ENCODE assay signal across 8 cellular contexts in the genomic region with DNA sequence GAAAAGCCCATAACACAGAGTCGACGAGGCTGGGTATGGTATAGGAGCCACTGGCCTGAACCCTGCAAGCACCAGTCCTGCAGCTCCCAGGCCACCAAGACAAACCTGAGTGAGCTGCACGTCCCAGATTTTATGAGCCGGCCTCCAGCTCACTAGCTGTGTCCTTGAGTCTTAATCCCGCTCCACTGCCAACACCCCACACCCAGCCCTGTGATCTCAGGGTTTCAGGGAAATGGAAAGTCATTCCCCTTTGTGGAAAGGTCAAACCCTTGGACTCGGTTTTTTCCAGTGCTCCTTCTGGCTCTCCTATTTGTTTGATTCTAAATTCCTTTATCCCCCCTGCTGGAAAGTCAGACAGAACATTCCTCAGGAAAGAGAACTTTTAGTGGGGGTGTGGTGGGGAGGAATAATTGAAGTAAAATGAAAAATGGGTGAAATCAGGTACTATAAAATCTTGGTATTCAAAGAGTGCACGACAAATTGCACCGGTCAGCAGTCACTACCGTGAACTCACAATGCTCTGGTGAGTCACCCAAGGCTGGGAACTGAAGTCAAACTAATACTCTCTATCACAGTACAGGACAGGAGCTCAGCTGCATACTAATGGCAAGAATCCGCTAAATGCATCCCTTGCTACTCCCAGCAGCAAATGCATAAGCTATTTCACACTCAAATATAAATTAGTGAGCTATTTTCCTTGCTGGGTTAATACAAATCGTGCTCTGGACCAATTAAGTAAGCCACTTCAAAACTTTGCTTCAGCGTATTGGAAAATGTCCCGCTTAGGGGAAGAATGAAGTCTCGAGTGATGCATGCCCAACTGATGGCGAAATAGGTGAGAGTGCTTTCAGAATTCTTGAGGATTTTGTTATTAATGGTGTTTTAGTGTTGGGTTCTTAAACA. TPM values are rescaled to one million over a fixed set of nuclear protein-coding genes. Genes with fewer than 3 reads are reported as not detected.
DNase-seq lines count a peak whose midpoint lies in the region; ATAC-seq and TF ChIP-seq lines count a peak whose summit lies in the region.

No MANE protein-coding gene starts in this region.

- H3K4me1 ChIP-seq in Caco-2 (peaks cover 32% of the 10 kb centered on the region), PC-3 (ENCODE audit: insufficient read depth, low read length) (peaks cover 32% of the 10 kb centered on the region), fibroblast of lung (ENCODE audit: control insufficient read depth, extremely low read depth, insufficient read depth, low read length) (peaks cover 33% of the 10 kb centered on the region), ovary (ENCODE audit: insufficient read depth) (peaks cover 36% of the 10 kb centered on the region)

- H3K27me3 ChIP-seq in Caco-2 (replicated peaks; ENCODE audit: control insufficient read depth, insufficient read depth, low read length), result no peaks in the 10 kb centered on the region
- no peaks in the 10 kb centered on the region for H3K27me3 ChIP-seq in PC-3 (ENCODE audit: low read length)
- no peaks in the 10 kb centered on the region for H3K27me3 ChIP-seq in fibroblast of lung (ENCODE audit: control insufficient read depth, insufficient read depth, low read length)
- H3K27me3 ChIP-seq in ovary, result no peaks in the 10 kb centered on the region

- DNase-seq in Caco-2 (peak; percentile 33 to 60), PC-3 (peak; percentile 73), fibroblast of lung (ENCODE audit: low read depth in 2 of 2) (peak; percentile 85 to 91), ovary (peak; percentile 73 to 84 (median 82)), NCI-H2196 (lab: John Stamatoyannopoulos, UW; ENCODE audit: unreplicated experiment) (no peak), NCI-H526 treated with DMSO at 0.1 percent for 48 hours (lab: John Stamatoyannopoulos, UW) (no peak), NCI-H1092 treated with DMSO at 0.1 percent for 48 hours (lab: John Stamatoyannopoulos, UW) (no peak)
- no peak for DNase-seq in activated T-helper 1 cell treated with anti-CD3 and anti-CD28 coated beads, Interleukin-12 subunit alpha, Interleukin-12 subunit beta, Interleukin-2, Interleukin-4 antibody, amounts not matched to agents 30 ng/mL and 10 ng/mL and 1 ng/mL, durations not matched to agents 14 hours and 24 hours and 36 hours (ENCODE audit: low spot score)

- no peaks in the 10 kb centered on the region for H3F3A ChIP-seq in PC-3 (ENCODE audit: low read length, unreplicated experiment)

- peaks cover 28% of the 10 kb centered on the region; the same call in 1 of the 2 replicates for H3K79me2 ChIP-seq in PC-3 (ENCODE audit: low read length)
- H3K79me2 ChIP-seq in fibroblast of lung (ENCODE audit: control insufficient read depth, insufficient read depth, low read length), result peaks cover 34% of the 10 kb centered on the region

- peak overlapping the region; percentile 45 for H3K27ac ChIP-seq in PC-3 (ENCODE audit: low read length)
- peak overlapping the region; percentile 71 for H3K27ac ChIP-seq in fibroblast of lung (ENCODE audit: insufficient read depth, low read length)
- H3K27ac ChIP-seq in ovary, result peak overlapping the region; percentile 77 to 94

- no peak for TF ChIP-seq POLR2A in ovary (IDR thresholded peaks at IDR 0.05)

- peak overlapping the region; percentile 74 for H3K27ac Mint-ChIP-seq in Caco-2 (ENCODE audit: unreplicated experiment)
- no peak overlapping the region for H3K27ac Mint-ChIP-seq in activated T-helper 1 cell treated with anti-CD3 and anti-CD28 coated beads, Interleukin-12 subunit alpha, Interleukin-12 subunit beta, Interleukin-2, Interleukin-4 antibody, amounts not matched to agents 30 ng/mL and 10 ng/mL and 1 ng/mL, durations not matched to agents 14 hours and 24 hours and 36 hours

- BruUV-seq in Caco-2 (replicated peaks; lab: Mats Ljungman, UMichigan), result no TSS peak
- no TSS peak for BruUV-seq in PC-3 (replicated peaks; lab: Mats Ljungman, UMichigan)

- CTCF ChIA-PET in Caco-2 (lab: Charles Lee), result interaction anchor here (0.5 to 0.6 kb wide), 2 partner anchors 9 to 16 kb away, joined by 3 to 4 read pairs; a partner anchor contains a TSS
- CTCF ChIA-PET in PC-3 (lab: Charles Lee), result interaction anchor here (0.5 to 0.9 kb wide), 2 partner anchors 9 to 99 kb away, joined by 3 read pairs; no protein-coding TSS in a partner anchor

- H3K36me3 Mint-ChIP-seq in Caco-2 (ENCODE audit: insufficient read depth, unreplicated experiment), result no peaks in the 10 kb centered on the region
- H3K36me3 Mint-ChIP-seq in activated T-helper 1 cell treated with anti-CD3 and anti-CD28 coated beads, Interleukin-12 subunit alpha, Interleukin-12 subunit beta, Interleukin-2, Interleukin-4 antibody, amounts not matched to agents 30 ng/mL and 10 ng/mL and 1 ng/mL, durations not matched to agents 14 hours and 24 hours and 36 hours (ENCODE audit: low read depth), result peaks cover 3% of the 10 kb centered on the region

- H3K4me2 ChIP-seq in PC-3 (ENCODE audit: low read length) (peak overlapping the region; percentile 71), fibroblast of lung (ENCODE audit: extremely low read depth, insufficient read depth, low read length) (peak overlapping the region; percentile 83)

- POLR2A ChIA-PET in Caco-2 (lab: Charles Lee), result interaction anchor here (0.9 kb wide), 1 partner anchor 91 kb away, joined by 3 read pairs; a partner anchor contains a TSS
- POLR2A ChIA-PET in PC-3 (lab: Charles Lee; ENCODE audit: unreplicated experiment), result no interaction called here

- no peak overlapping the region for H3K9ac ChIP-seq in PC-3 (ENCODE audit: low read length)
- H3K9ac ChIP-seq in fibroblast of lung (ENCODE audit: insufficient read depth, low read length), result no peak overlapping the region

- no peak overlapping the region for H2AFZ ChIP-seq in PC-3 (ENCODE audit: low read length)
- H2AFZ ChIP-seq in fibroblast of lung (ENCODE audit: low read length), result no peak overlapping the region

- TF ChIP-seq CTCF in Caco-2 (IDR thresholded peaks at IDR 0.05; ENCODE audit: insufficient read depth in 1 of 2, low read depth in 1 of 2, low read length in 1 of 2, severe bottlenecking in 1 of 2, unreplicated experiment in 1 of 2) (no peak), PC-3 (conservative IDR thresholded peaks at IDR 0.05; ENCODE audit: low read depth, low read length) (no peak), fibroblast of lung (conservative IDR thresholded peaks at IDR 0.05 in 1 of 2, IDR thresholded peaks at IDR 0.05 in 1 of 2; ENCODE audit: low read depth in 1 of 2, low read length in 2 of 2) (no peak), ovary (IDR thresholded peaks at IDR 0.05) (no peak)

- peak overlapping the region; percentile 5 for H3K4me3 Mint-ChIP-seq in Caco-2 (ENCODE audit: unreplicated experiment)
- no peak overlapping the region for H3K4me3 Mint-ChIP-seq in activated T-helper 1 cell treated with anti-CD3 and anti-CD28 coated beads, Interleukin-12 subunit alpha, Interleukin-12 subunit beta, Interleukin-2, Interleukin-4 antibody, amounts not matched to agents 30 ng/mL and 10 ng/mL and 1 ng/mL, durations not matched to agents 14 hours and 24 hours and 36 hours

- no peaks in the 10 kb centered on the region for H3K9me3 Mint-ChIP-seq in Caco-2 (ENCODE audit: unreplicated experiment)
- H3K9me3 Mint-ChIP-seq in activated T-helper 1 cell treated with anti-CD3 and anti-CD28 coated beads, Interleukin-12 subunit alpha, Interleukin-12 subunit beta, Interleukin-2, Interleukin-4 antibody, amounts not matched to agents 30 ng/mL and 10 ng/mL and 1 ng/mL, durations not matched to agents 14 hours and 24 hours and 36 hours, result no peaks in the 10 kb centered on the region

- peaks cover 6% of the 10 kb centered on the region for H3K4me1 Mint-ChIP-seq in Caco-2 (ENCODE audit: low read depth, unreplicated experiment)
- H3K4me1 Mint-ChIP-seq in activated T-helper 1 cell treated with anti-CD3 and anti-CD28 coated beads, Interleukin-12 subunit alpha, Interleukin-12 subunit beta, Interleukin-2, Interleukin-4 antibody, amounts not matched to agents 30 ng/mL and 10 ng/mL and 1 ng/mL, durations not matched to agents 14 hours and 24 hours and 36 hours (ENCODE audit: low read depth), result peaks cover 20% of the 10 kb centered on the region

- H3K36me3 ChIP-seq in Caco-2 (ENCODE audit: control insufficient read depth, insufficient read depth, low read length) (no peaks in the 10 kb centered on the region), PC-3 (ENCODE audit: low read depth, low read length) (no peaks in the 10 kb centered on the region), fibroblast of lung (ENCODE audit: control insufficient read depth, insufficient read depth, low read length) (no peaks in the 10 kb centered on the region), ovary (no peaks in the 10 kb centered on the region)

- WGBS in ovary, 3 donors, result 21 to 31% (median 26%) methylated on average over 15 of the region's 15 CpGs

- H4K20me1 ChIP-seq in PC-3 (ENCODE audit: low read length), result no peaks in the 10 kb centered on the region
- no peaks in the 10 kb centered on the region for H4K20me1 ChIP-seq in fibroblast of lung (ENCODE audit: control insufficient read depth, extremely low read depth, insufficient read depth, low read length)

- H3K9me3 ChIP-seq in Caco-2 (no peaks in the 10 kb centered on the region), PC-3 (ENCODE audit: low read length) (no peaks in the 10 kb centered on the region), fibroblast of lung (ENCODE audit: control insufficient read depth, insufficient read depth, low read depth, low read length) (no peaks in the 10 kb centered on the region), ovary (no peaks in the 10 kb centered on the region)

- intact Hi-C loops in Caco-2 (cut with micrococcal nuclease; ENCODE audit: unreplicated experiment) (loop anchor here (10.0 kb wide), 2 partner anchors 47 to 157 kb away; a partner anchor contains a TSS), PC-3 (cut with micrococcal nuclease) (no loop called here), ovary (cut with DNase I) (loop anchor here in 1 of 4 donors (5.0 kb wide), 1 partner anchor 80 kb away; no protein-coding TSS in a partner anchor)
- intact Hi-C loops in activated T-helper 1 cell treated with anti-CD3 and anti-CD28 coated beads, Interleukin-12 subunit alpha, Interleukin-12 subunit beta, Interleukin-2, Interleukin-4 antibody, amounts not matched to agents 30 ng/mL and 10 ng/mL and 1 ng/mL, durations not matched to agents 14 hours and 24 hours and 36 hours (cut with micrococcal nuclease), result no loop called here

- H3K9me2 ChIP-seq in PC-3 (replicated peaks; ENCODE audit: low read length), result no peaks in the 10 kb centered on the region

- peak; percentile 45 for TF ChIP-seq EP300 in ovary (IDR thresholded peaks at IDR 0.05)

- H3K4me3 ChIP-seq in Caco-2 (ENCODE audit: low read depth, low read length), result no peak overlapping the region
- no peak overlapping the region; the same call in 1 of the 2 replicates for H3K4me3 ChIP-seq in PC-3 (ENCODE audit: low read length)
- peak overlapping the region in 1 of 4 experiments; percentile 23 for H3K4me3 ChIP-seq in fibroblast of lung (replicated peaks in 1 of 4; ENCODE audit: control extremely low read depth in 1 of 4, insufficient read depth in 1 of 4, low read depth in 3 of 4, low read length in 4 of 4)
- H3K4me3 ChIP-seq in ovary, result no peak overlapping the region

- H3K27me3 Mint-ChIP-seq in Caco-2 (ENCODE audit: insufficient read depth, unreplicated experiment), result no peaks in the 10 kb centered on the region
- H3K27me3 Mint-ChIP-seq in activated T-helper 1 cell treated with anti-CD3 and anti-CD28 coated beads, Interleukin-12 subunit alpha, Interleukin-12 subunit beta, Interleukin-2, Interleukin-4 antibody, amounts not matched to agents 30 ng/mL and 10 ng/mL and 1 ng/mL, durations not matched to agents 14 hours and 24 hours and 36 hours (ENCODE audit: insufficient read depth), result peaks cover 3% of the 10 kb centered on the region

- peak; percentile 98 for ATAC-seq in PC-3

RNA-seq across cellular contexts. Expression of a gene that starts 9.0 kb away (rescaled TPM):
- total RNA-seq in Caco-2 (2022), result 10.6 TPM in 2 replicates
- 5.6 and 8.1 TPM in 2 replicates for total RNA-seq in PC-3 (2014; rRNA removed)
- total RNA-seq in fibroblast of lung, result 4.4 and 6.6 TPM in 2 replicates
- polyA plus RNA-seq in fibroblast of lung, result 2.2 and 4.9 TPM in 2 replicates
- 5.2 and 9.0 TPM in 2 replicates for polyA plus RNA-seq in fibroblast of lung (2012)
- 8.8 and 23.5 TPM in 2 replicates for polyA minus RNA-seq in fibroblast of lung (ENCODE audit: low replicate concordance)
- total RNA-seq in ovary, result 10 to 100 TPM; 11.1 to 71.8 (median 38.2) TPM
- polyA plus RNA-seq in ovary, result 10 to 100 TPM; 11.1 to 12.5 TPM
- total RNA-seq in activated T-helper 1 cell treated with anti-CD3 and anti-CD28 coated beads, Interleukin-12 subunit alpha, Interleukin-12 subunit beta, Interleukin-2, Interleukin-4 antibody, amounts not matched to agents 30 ng/mL and 10 ng/mL and 1 ng/mL, durations not matched to agents 14 hours and 24 hours and 36 hours, result 22.3 and 25.5 TPM in 2 replicates

Comparison
In these comparisons a context has a peak if more than half of its experiments do, and no peak if none do; other contexts are left out.
1. DNase-seq: peak in Caco-2 (2 of 2), PC-3 (single experiment), fibroblast of lung (2 of 2) and ovary (5 of 5); none in NCI-H2196 (single experiment), NCI-H526 treated with DMSO at 0.1 percent for 48 hours (single experiment), NCI-H1092 treated with DMSO at 0.1 percent for 48 hours (single experiment) and activated T-helper 1 cell treated with anti-CD3 and anti-CD28 coated beads, Interleukin-12 subunit alpha, Interleukin-12 subunit beta, Interleukin-2, Interleukin-4 antibody, amounts not matched to agents 30 ng/mL and 10 ng/mL and 1 ng/mL, durations not matched to agents 14 hours and 24 hours and 36 hours (single experiment).
2. Peak in every context shown above with its lines, with median percentiles within 50 percentile points of each other: H3K27ac ChIP-seq.